Comparison of ENCODE assay signal across 24 cellular contexts in genomic region chr9:100013573-100013972, GRCh38.
"Had no signal": no experiment of that assay in that cellular context is flagged by ENCODE, and none has a peak within 500 bp of the region (broad histone marks: within the 10 kb centered on the region; RNA-seq: fewer than 3 reads in every experiment).

No MANE protein-coding gene starts in this region.

- H3K9me3 ChIP-seq: gastrocnemius medialis, prostate gland, testis had no signal

- FAIRE-seq: kidney had no signal

- H3K9ac ChIP-seq: parathyroid adenoma had no signal

- H3K4me3 Mint-ChIP-seq: naive B cell; nephron; stimulated activated naive B cell treated with anti-CD40 and anti-IgM and Interleukin-4, amounts not matched to agents 10 μg/mL and 1 μg/mL and 100 μg/mL, for 72 hours; stimulated activated naive CD8-positive, alpha-beta T cell treated with anti-CD3 and anti-CD28 coated beads, Interleukin-15, amount 100 ng/mL, for 72 hours had no signal

- H3K4me3 ChIP-seq: coronary artery, gastrocnemius medialis, lung, prostate gland, spleen, testis, tibial nerve had no signal

- H3K27me3 ChIP-seq: gastrocnemius medialis, spleen, testis, tibial nerve had no signal

- H3K27ac Mint-ChIP-seq: naive B cell, nephron had no signal

- DNase-seq: cerebellar nuclear complex; effector CD4-positive, alpha-beta T cell; gastrocnemius medialis; glutamatergic neuron; kidney; left cardiac atrium; left ventricle myocardium superior; mesenchymal stem cell; naive B cell; occipital lobe; spleen; stimulated activated CD4-positive, alpha-beta T cell treated with anti-CD3 and anti-CD28 coated beads, Interleukin-15, amount 100 ng/mL, for 24 hours; stimulated activated CD4-positive, alpha-beta T cell treated with anti-CD3 and anti-CD28 coated beads, Interleukin-2, amount 100 ng/mL, for 24 hours; stimulated activated CD4-positive, alpha-beta T cell treated with anti-CD3 and anti-CD28 coated beads, Interleukin-4, amount 100 ng/mL, for 4 hours; stimulated activated naive B cell treated with anti-CD40 and anti-IgM and Interleukin-4, amounts not matched to agents 10 μg/mL and 1 μg/mL and 100 μg/mL, for 72 hours; stimulated activated naive CD8-positive, alpha-beta T cell treated with anti-CD3 and anti-CD28 coated beads, Interleukin-15, amount 100 ng/mL, for 72 hours; testis had no signal

- H3K4me1 ChIP-seq: gastrocnemius medialis, parathyroid adenoma, prostate gland, spleen, testis, tibial nerve had no signal

- H3K4me1 Mint-ChIP-seq: nephron; stimulated activated naive CD8-positive, alpha-beta T cell treated with anti-CD3 and anti-CD28 coated beads, Interleukin-15, amount 100 ng/mL, for 72 hours had no signal

- H3K27ac ChIP-seq: coronary artery, gastrocnemius medialis, parathyroid adenoma, prostate gland, spleen, testis, tibial nerve had no signal

- ATAC-seq: gastrocnemius medialis; left cardiac atrium; left ventricle myocardium superior; sciatic nerve; stimulated activated naive B cell treated with anti-CD40 and anti-IgM and Interleukin-4, amounts not matched to agents 10 μg/mL and 1 μg/mL and 100 μg/mL, for 72 hours; stimulated activated naive CD8-positive, alpha-beta T cell treated with anti-CD3 and anti-CD28 coated beads, Interleukin-15, amount 100 ng/mL, for 72 hours had no signal

- H3K27me3 Mint-ChIP-seq: naive B cell; stimulated activated naive B cell treated with anti-CD40 and anti-IgM and Interleukin-4, amounts not matched to agents 10 μg/mL and 1 μg/mL and 100 μg/mL, for 72 hours; stimulated activated naive CD8-positive, alpha-beta T cell treated with anti-CD3 and anti-CD28 coated beads, Interleukin-15, amount 100 ng/mL, for 72 hours had no signal

- H3K36me3 ChIP-seq: prostate gland had no signal

- H2AFZ ChIP-seq: parathyroid adenoma had no signal

- H3K79me2 ChIP-seq: parathyroid adenoma had no signal
